ENCODE assay signal across 14 cellular contexts in the genomic region with DNA sequence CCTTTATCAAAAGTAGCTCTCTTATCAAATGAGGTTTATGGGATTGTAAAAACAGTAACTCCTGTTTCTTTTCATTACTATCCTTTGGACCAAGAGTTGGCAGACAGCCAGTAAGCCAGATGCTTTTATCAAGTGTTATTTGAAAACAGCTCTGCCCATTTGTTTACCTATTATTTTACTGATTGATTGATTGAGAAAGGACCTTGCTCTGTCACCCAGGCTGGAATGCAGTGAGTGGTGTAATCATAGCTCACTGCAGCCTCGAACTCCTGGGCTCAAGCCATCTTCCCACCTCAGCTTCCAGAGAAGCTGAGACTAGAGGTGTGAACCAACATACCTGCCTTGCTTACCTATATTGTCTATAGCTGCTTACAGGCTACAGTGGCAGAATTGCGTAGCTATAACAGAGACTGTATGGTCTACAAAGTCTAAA. TPM values are rescaled to one million over a fixed set of nuclear protein-coding genes. Genes with fewer than 3 reads are reported as not detected.
DNase-seq lines count a peak whose midpoint lies in the region; ATAC-seq, FAIRE-seq and TF ChIP-seq lines count a peak whose summit lies in the region.
"Had no signal": no experiment of that assay in that cellular context is flagged by ENCODE, and none has a peak within 500 bp of the region (broad histone marks: within the 10 kb centered on the region; RNA-seq: fewer than 3 reads in every experiment).

No MANE protein-coding gene starts in this region.

- H3K27me3 Mint-ChIP-seq in progenitor cell of endocrine pancreas, result no peaks in the 10 kb centered on the region
- H3K27me3 Mint-ChIP-seq: activated naive CD8-positive, alpha-beta T cell had no signal

- POLR2A ChIA-PET in endothelial cell of umbilical vein (lab: Charles Lee), result interaction anchor here (1.3 kb wide), 1 partner anchor 84 kb away, joined by 5 read pairs; no protein-coding TSS in a partner anchor

- H3K4me1 ChIP-seq in endothelial cell of umbilical vein (ENCODE audit: control insufficient read depth, extremely low read depth, insufficient read depth, low read length), result peaks cover 10% of the 10 kb centered on the region

- no peak overlapping the region for H3K4me3 ChIP-seq in endothelial cell of umbilical vein (replicated peaks in 1 of 3; ENCODE audit: insufficient read depth in 1 of 3, low read depth in 1 of 3, low read length in 3 of 3)
- H3K4me3 ChIP-seq: GM12878, tibial nerve had no signal

- peak overlapping the region; percentile 47 for H3K27ac Mint-ChIP-seq in progenitor cell of endocrine pancreas
- H3K27ac Mint-ChIP-seq: activated naive CD8-positive, alpha-beta T cell had no signal

- H3K36me3 Mint-ChIP-seq in progenitor cell of endocrine pancreas (ENCODE audit: insufficient read depth), result peaks cover 12% of the 10 kb centered on the region

- peaks cover 37% of the 10 kb centered on the region for H3K4me1 Mint-ChIP-seq in progenitor cell of endocrine pancreas (ENCODE audit: low read depth)

- H2AFZ ChIP-seq in endothelial cell of umbilical vein (ENCODE audit: low read depth, low read length), result no peak overlapping the region

- no peak overlapping the region for H3K4me3 Mint-ChIP-seq in progenitor cell of endocrine pancreas (ENCODE audit: low read depth)
- H3K4me3 Mint-ChIP-seq: activated naive CD8-positive, alpha-beta T cell had no signal

- TF ChIP-seq POLR2A in endothelial cell of umbilical vein (IDR thresholded peaks at IDR 0.05; ENCODE audit: low read depth, low read length), result no peak

- H3K27ac ChIP-seq in endothelial cell of umbilical vein (ENCODE audit: insufficient read depth, low read depth, low read length), result no peak overlapping the region

- TF ChIP-seq CTCF in endothelial cell of umbilical vein (IDR thresholded peaks at IDR 0.05; ENCODE audit: extremely low read depth in 1 of 2, insufficient read depth in 1 of 2, low read depth in 1 of 2, low read length in 2 of 2), result no peak
- no peak for TF ChIP-seq CTCF in progenitor cell of endocrine pancreas (IDR thresholded peaks at IDR 0.05; ENCODE audit: unreplicated experiment)

- H3K9ac ChIP-seq in endothelial cell of umbilical vein (replicated peaks; ENCODE audit: extremely low read depth, insufficient read depth, low read length), result no peak overlapping the region

- no TSS peak for BruUV-seq in endothelial cell of umbilical vein (replicated peaks; lab: Mats Ljungman, UMichigan)

- ATAC-seq in GM18870 (IDR thresholded peaks at IDR 0.05; ENCODE audit: unreplicated experiment), result no peak
- ATAC-seq: GM12878 had no signal

- CTCF ChIA-PET in endothelial cell of umbilical vein (lab: Charles Lee), result interaction anchor here (0.8 to 2.3 kb wide), 3 partner anchors 9 to 74 kb away, joined by 3 to 7 read pairs (median 5); a partner anchor contains a TSS

- dilution Hi-C loops in endothelial cell of umbilical vein (cut with MboI; ENCODE audit: extremely low pct_ligation_motif_present, low sequenced_read_pairs), result no loop called here

- no peaks in the 10 kb centered on the region for H4K20me1 ChIP-seq in endothelial cell of umbilical vein (replicated peaks; ENCODE audit: control insufficient read depth, extremely low read depth, insufficient read depth, low read length)

- no peaks in the 10 kb centered on the region for H3K9me3 Mint-ChIP-seq in progenitor cell of endocrine pancreas (ENCODE audit: low read depth)

- H3K9me3 ChIP-seq in endothelial cell of umbilical vein (replicated peaks; ENCODE audit: control insufficient read depth, insufficient read depth, low read length), result no peaks in the 10 kb centered on the region
- H3K9me3 ChIP-seq: tibial nerve had no signal

- H3K4me2 ChIP-seq in endothelial cell of umbilical vein (ENCODE audit: insufficient read depth, low read length), result no peak overlapping the region

- FAIRE-seq in endothelial cell of umbilical vein (lab: Jason Lieb, UNC), result no peak
- FAIRE-seq: GM12878, H54 had no signal

- no peaks in the 10 kb centered on the region for H3K27me3 ChIP-seq in endothelial cell of umbilical vein (ENCODE audit: control insufficient read depth in 2 of 2, insufficient read depth in 2 of 2, low read length in 2 of 2)
- H3K27me3 ChIP-seq: tibial nerve had no signal

- intact Hi-C loops in endothelial cell of umbilical vein (cut with micrococcal nuclease), result no loop called here

- H3K79me2 ChIP-seq in endothelial cell of umbilical vein (ENCODE audit: control insufficient read depth, insufficient read depth, low read length), result peaks cover 13% of the 10 kb centered on the region

- peak; percentile 5 for DNase-seq in DMS79 treated with DMSO at 0.1 percent for 48 hours (lab: John Stamatoyannopoulos, UW)
- DNase-seq in DMS79 (lab: John Stamatoyannopoulos, UW), result no peak
- DNase-seq in NCI-H748 (lab: John Stamatoyannopoulos, UW; ENCODE audit: unreplicated experiment), result peak; percentile 74
- peak; percentile 26 for DNase-seq in endothelial cell of umbilical vein (ENCODE audit: low read depth, low spot score)
- DNase-seq in progenitor cell of endocrine pancreas (ENCODE audit: low spot score, unreplicated experiment), result no peak
- no peak for DNase-seq in AML-193 (lab: John Stamatoyannopoulos, UW)
- no peak for DNase-seq in putamen (ENCODE audit: low spot score)
- DNase-seq: 8988T; stimulated activated CD4-positive, alpha-beta T cell treated with anti-CD3 and anti-CD28 coated beads, Interleukin-4, amount 100 ng/mL, for 24 hours had no signal

- H3K9me1 ChIP-seq in endothelial cell of umbilical vein (replicated peaks; ENCODE audit: control insufficient read depth, extremely low read depth, insufficient read depth, low read length), result no peaks in the 10 kb centered on the region

- H3K36me3 ChIP-seq in endothelial cell of umbilical vein (ENCODE audit: control insufficient read depth in 2 of 2, extremely low read depth in 1 of 2, insufficient read depth in 2 of 2, low read length in 2 of 2), result no peaks in the 10 kb centered on the region

TF ChIP-seq in endothelial cell of umbilical vein, 7 proteins besides CTCF, POLR2A, EP300 and RAD21:
- no peak for TF ChIP-seq FOS (IDR thresholded peaks at IDR 0.05; ENCODE audit: borderline replicate concordance, insufficient read depth, low read length)
- no peak for TF ChIP-seq EZH2 (IDR thresholded peaks at IDR 0.05; ENCODE audit: borderline replicate concordance, low read depth, low read length, severe bottlenecking)
- no peak for TF ChIP-seq JUN (IDR thresholded peaks at IDR 0.05; ENCODE audit: borderline replicate concordance, insufficient read depth, insufficient read length, low read depth)
- no peak for TF ChIP-seq GATA2 (IDR thresholded peaks at IDR 0.05; ENCODE audit: insufficient read depth, insufficient read length, low read depth, low read length)
- TF ChIP-seq, protein P1, sequence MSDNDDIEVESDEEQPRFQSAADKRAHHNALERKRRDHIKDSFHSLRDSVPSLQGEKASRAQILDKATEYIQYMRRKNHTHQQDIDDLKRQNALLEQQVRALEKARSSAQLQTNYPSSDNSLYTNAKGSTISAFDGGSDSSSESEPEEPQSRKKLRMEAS (IDR thresholded peaks at IDR 0.05; ENCODE audit: insufficient read depth, insufficient read length), result no peak
- no peak for TF ChIP-seq POLR2AphosphoS5 (IDR thresholded peaks at IDR 0.05; ENCODE audit: insufficient read depth, low read depth, low read length)
- TF ChIP-seq MYC (IDR thresholded peaks at IDR 0.05; ENCODE audit: low read depth, low read length), result no peak
TF ChIP-seq in endothelial cell of umbilical vein: peak in this region for 0.

RNA-seq across cellular contexts. Expression of a gene that starts 3.6 kb away (rescaled TPM):
- total RNA-seq in endothelial cell of umbilical vein, result 6.2 and 8.1 TPM in 2 replicates
- polyA plus RNA-seq in endothelial cell of umbilical vein, result 7.4 and 7.7 TPM in 2 replicates
- polyA plus RNA-seq in endothelial cell of umbilical vein (2011; cell fraction: cytosol; rRNA removed), result 4.7 and 5.4 TPM in 2 replicates
- polyA plus RNA-seq in endothelial cell of umbilical vein (2011; cell fraction: nucleus; rRNA removed), result 23.9 and 29.8 TPM in 2 replicates
- 7.2 and 7.7 TPM in 2 replicates for polyA plus RNA-seq in endothelial cell of umbilical vein (2012)
- 9.4 and 11.0 TPM in 2 replicates for polyA minus RNA-seq in endothelial cell of umbilical vein
- polyA minus RNA-seq in endothelial cell of umbilical vein (2011; cell fraction: cytosol; rRNA and poly(A)+ RNA removed), result 4.7 TPM
- 11.7 and 14.4 TPM in 2 replicates for polyA minus RNA-seq in endothelial cell of umbilical vein (2011; cell fraction: nucleus; rRNA and poly(A)+ RNA removed)
- total RNA-seq in progenitor cell of endocrine pancreas, result 24.4 and 26.0 TPM in 2 replicates

RNA-seq across cellular contexts. Expression of a gene that starts 56.5 kb away (rescaled TPM):
- total RNA-seq in endothelial cell of umbilical vein (0.60 and 1.3 TPM in 2 replicates), progenitor cell of endocrine pancreas (4.2 and 5.0 TPM in 2 replicates)
- polyA plus RNA-seq in endothelial cell of umbilical vein, result 0.43 and 0.48 TPM in 2 replicates
- polyA plus RNA-seq in endothelial cell of umbilical vein (2011; cell fraction: cytosol; rRNA removed), result 0.18 and 0.23 TPM in 2 replicates
- 2.0 and 2.5 TPM in 2 replicates for polyA plus RNA-seq in endothelial cell of umbilical vein (2011; cell fraction: nucleus; rRNA removed)
- polyA plus RNA-seq in endothelial cell of umbilical vein (2012), result 0.41 and 0.59 TPM in 2 replicates
- 0.73 and 1.0 TPM in 2 replicates for polyA minus RNA-seq in endothelial cell of umbilical vein
- not detected for polyA minus RNA-seq in endothelial cell of umbilical vein (2011; cell fraction: cytosol; rRNA and poly(A)+ RNA removed)
- 0.58 and 1.1 TPM in 2 replicates for polyA minus RNA-seq in endothelial cell of umbilical vein (2011; cell fraction: nucleus; rRNA and poly(A)+ RNA removed)

Comparison
In these comparisons a context has a peak if more than half of its experiments do, and no peak if none do; other contexts are left out.
1. DNase-seq: peak in DMS79 treated with DMSO at 0.1 percent for 48 hours (single experiment), NCI-H748 (single experiment) and endothelial cell of umbilical vein (single experiment); none in DMS79 (single experiment), progenitor cell of endocrine pancreas (single experiment), AML-193 (0 of 2) and putamen (single experiment).